9 cellular contexts compared by ENCODE assay signal in the genomic region with DNA sequence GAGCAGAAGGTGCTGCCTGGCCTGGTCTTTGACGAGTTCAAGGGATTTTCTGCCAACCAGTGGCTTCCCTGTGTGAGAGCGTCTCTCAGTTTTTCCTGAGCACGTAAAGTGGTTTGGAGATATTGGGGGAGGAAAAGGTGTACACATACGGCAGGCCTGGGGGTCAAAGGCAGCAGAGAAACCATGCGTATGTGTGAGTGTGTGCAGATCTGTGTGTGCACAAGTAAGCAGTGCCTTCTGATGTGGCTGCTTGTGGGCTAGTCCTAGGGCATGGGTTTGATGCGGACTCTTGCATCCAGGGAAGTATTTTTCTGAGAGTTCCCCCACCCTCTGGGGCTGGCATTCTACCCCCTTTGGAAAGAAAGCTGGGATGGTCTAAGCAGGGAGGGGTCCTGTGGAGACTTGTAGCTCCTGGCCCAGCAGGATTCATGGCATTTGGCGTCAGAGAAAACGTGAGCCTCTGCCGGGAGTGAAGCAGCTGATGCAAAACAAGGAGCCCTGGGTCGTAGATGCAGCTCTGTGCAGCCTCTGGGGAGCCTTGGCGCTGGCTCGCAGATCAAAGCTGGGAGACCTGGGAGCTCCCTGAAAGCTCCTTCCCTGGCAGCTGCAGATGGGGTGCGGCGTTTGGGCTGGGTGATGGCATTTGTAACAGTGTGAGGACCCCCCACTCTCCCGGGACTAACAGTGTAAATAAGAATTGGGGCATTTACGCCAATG.
DNase-seq lines count a peak whose midpoint lies in the region; ATAC-seq and TF ChIP-seq lines count a peak whose summit lies in the region.
"Had no signal": no experiment of that assay in that cellular context is flagged by ENCODE, and none has a peak within 500 bp of the region (broad histone marks: within the 10 kb centered on the region; RNA-seq: fewer than 3 reads in every experiment).

No MANE protein-coding gene starts in this region.

- H3K27me3 Mint-ChIP-seq in neural crest cell (ENCODE audit: low read depth), result no peaks in the 10 kb centered on the region

- ATAC-seq in HG03354 (IDR thresholded peaks at IDR 0.05; ENCODE audit: poor library complexity, severe bottlenecking, unreplicated experiment) (peak; percentile 24), GM21381 (IDR thresholded peaks at IDR 0.05; ENCODE audit: unreplicated experiment) (no peak)
- peak; percentile 56 to 61 for ATAC-seq in activated naive CD4-positive, alpha-beta T cell treated with anti-CD3 and anti-CD28 coated beads, Interleukin-2, amount 50 U/mL, for 72 hours
- ATAC-seq: K562 had no signal

- no peak for TF ChIP-seq CTCF in neural crest cell (conservative IDR thresholded peaks at IDR 0.05)

- H3K4me3 Mint-ChIP-seq in neural crest cell, result peak overlapping the region; percentile 20

- peaks cover 0 to 8% of the 10 kb centered on the region in 2 donors for H3K36me3 Mint-ChIP-seq in activated naive CD4-positive, alpha-beta T cell treated with anti-CD3 and anti-CD28 coated beads, Interleukin-2, amount 50 U/mL, for 72 hours
- H3K36me3 Mint-ChIP-seq in neural crest cell (ENCODE audit: low read depth), result no peaks in the 10 kb centered on the region

- H3K4me1 Mint-ChIP-seq in neural crest cell, result peaks cover 37% of the 10 kb centered on the region

- no peaks in the 10 kb centered on the region for H3K9me3 Mint-ChIP-seq in activated naive CD4-positive, alpha-beta T cell treated with anti-CD3 and anti-CD28 coated beads, Interleukin-2, amount 50 U/mL, for 72 hours
- no peaks in the 10 kb centered on the region for H3K9me3 Mint-ChIP-seq in neural crest cell

- peak; percentile 43 for DNase-seq in DMS79 (lab: John Stamatoyannopoulos, UW)
- no peak for DNase-seq in activated naive CD4-positive, alpha-beta T cell treated with anti-CD3 and anti-CD28 coated beads, Interleukin-2, amount 50 U/mL, for 72 hours (ENCODE audit: low spot score in 2 of 2)
- no peak for DNase-seq in neural crest cell (ENCODE audit: low read depth, low spot score)
- DNase-seq in OCI-M2 (lab: John Stamatoyannopoulos, UW; ENCODE audit: unreplicated experiment), result no peak
- no peak for DNase-seq in middle frontal gyrus (ENCODE audit: extremely low spot score, low spot score)
- DNase-seq: GM23248 had no signal

- peak overlapping the region; percentile 90 to 99 for H3K27ac Mint-ChIP-seq in activated naive CD4-positive, alpha-beta T cell treated with anti-CD3 and anti-CD28 coated beads, Interleukin-2, amount 50 U/mL, for 72 hours
- peak overlapping the region; percentile 19 for H3K27ac Mint-ChIP-seq in neural crest cell (ENCODE audit: unreplicated experiment)
